In the genomic region with DNA sequence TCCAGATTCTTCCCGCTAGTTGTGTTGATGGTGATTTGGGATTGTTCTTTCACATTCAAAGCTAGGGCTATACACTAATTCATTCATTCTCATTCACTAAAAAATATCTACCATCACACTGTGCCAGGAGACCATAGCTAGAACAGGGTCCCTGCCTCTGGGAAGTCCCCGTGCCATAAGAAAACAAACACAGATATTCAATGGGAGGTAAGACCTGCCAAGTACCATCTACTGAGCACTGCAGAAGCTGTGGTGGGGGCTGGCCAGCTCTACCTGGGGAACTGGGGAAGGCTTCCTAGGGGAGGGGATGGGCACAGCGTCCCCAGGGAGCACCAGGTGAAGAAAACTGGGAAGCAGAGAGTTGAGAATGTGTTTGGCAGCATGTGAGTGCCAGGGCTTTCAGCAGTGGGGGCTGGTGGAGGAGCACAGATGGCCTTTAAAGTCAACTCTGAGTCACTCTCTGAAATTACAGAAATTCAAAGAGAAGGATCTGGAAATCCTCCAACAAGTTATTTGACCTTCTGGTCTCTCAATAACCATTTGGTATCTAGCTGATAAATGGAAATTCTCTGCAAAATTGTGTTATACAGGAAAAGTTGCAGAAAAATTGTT, we compare ENCODE assay signal across 8 cellular contexts.
DNase-seq lines count a peak whose midpoint lies in the region; FAIRE-seq and TF ChIP-seq lines count a peak whose summit lies in the region.

No MANE protein-coding gene starts in this region.

- CTCF ChIA-PET in activated naive CD4-positive, alpha-beta T cell treated with anti-CD3 and anti-CD28 coated beads for 36 hours (lab: Charles Lee): interaction anchor here (0.6 to 1.2 kb wide), 4 partner anchors 9 to 271 kb away, joined by 3 to 5 read pairs (median 3); no protein-coding TSS in a partner anchor

- H3K9me3 Mint-ChIP-seq in activated naive CD4-positive, alpha-beta T cell treated with anti-CD3 and anti-CD28 coated beads for 36 hours: peaks cover 3% of the 10 kb centered on the region
- H3K9me3 Mint-ChIP-seq in immature natural killer cell: peaks cover 0 to 4% (median under 1%) of the 10 kb centered on the region in 6 donors

- FAIRE-seq in HTR-8/SVneo (lab: Jason Lieb, UNC): no peak

- DNase-seq in AG10803 (ENCODE audit: low read depth) (peak; percentile 56), HTR-8/SVneo (ENCODE audit: insufficient read length, low spot score) (peak; percentile 36), immature natural killer cell (no peak), NCI-H146 treated with DMSO at 0.1 percent for 48 hours (lab: John Stamatoyannopoulos, UW; ENCODE audit: unreplicated experiment) (no peak), T1000 (lab: John Stamatoyannopoulos, UW) (no peak), SIG-M5 treated with dmso at 0.1 percent for 504 hours (lab: John Stamatoyannopoulos, UW; ENCODE audit: unreplicated experiment) (no peak), epidermal melanocyte (ENCODE audit: insufficient read length, low spot score) (no peak)
- DNase-seq in activated naive CD4-positive, alpha-beta T cell treated with anti-CD3 and anti-CD28 coated beads for 36 hours: peak; percentile 29

- H3K4me3 Mint-ChIP-seq in activated naive CD4-positive, alpha-beta T cell treated with anti-CD3 and anti-CD28 coated beads for 36 hours: no peak overlapping the region
- H3K4me3 Mint-ChIP-seq in immature natural killer cell: peak overlapping the region in 3 of 5 donors; percentile 15 to 55 (median 48)

- peaks cover 26% of the 10 kb centered on the region for H3K4me1 Mint-ChIP-seq in activated naive CD4-positive, alpha-beta T cell treated with anti-CD3 and anti-CD28 coated beads for 36 hours (ENCODE audit: low read depth)
- peaks cover 20 to 23% of the 10 kb centered on the region in 2 donors for H3K4me1 Mint-ChIP-seq in immature natural killer cell

- no peak overlapping the region for H3K4me3 ChIP-seq in AG10803 (ENCODE audit: low read length)

- peaks cover 2% of the 10 kb centered on the region for H3K36me3 Mint-ChIP-seq in activated naive CD4-positive, alpha-beta T cell treated with anti-CD3 and anti-CD28 coated beads for 36 hours (ENCODE audit: low read depth)
- peaks cover 12 to 21% (median 18%) of the 10 kb centered on the region in 3 donors for H3K36me3 Mint-ChIP-seq in immature natural killer cell

- H3K27me3 Mint-ChIP-seq in activated naive CD4-positive, alpha-beta T cell treated with anti-CD3 and anti-CD28 coated beads for 36 hours (ENCODE audit: low read depth): no peaks in the 10 kb centered on the region
- H3K27me3 Mint-ChIP-seq in immature natural killer cell (ENCODE audit: low read depth in 3 of 3): peaks cover 3 to 8% (median 3%) of the 10 kb centered on the region in 3 donors

- intact Hi-C loops in activated naive CD4-positive, alpha-beta T cell treated with anti-CD3 and anti-CD28 coated beads for 36 hours (cut with micrococcal nuclease): no loop called here

- TF ChIP-seq CTCF in AG10803 (conservative IDR thresholded peaks at IDR 0.05; ENCODE audit: low read length): no peak

- H3K27ac Mint-ChIP-seq in activated naive CD4-positive, alpha-beta T cell treated with anti-CD3 and anti-CD28 coated beads for 36 hours: peak overlapping the region; percentile 53
- H3K27ac Mint-ChIP-seq in immature natural killer cell: peak overlapping the region; percentile 52 to 91 (median 77)

Comparison
In these comparisons a context has a peak if more than half of its experiments do, and no peak if none do; other contexts are left out.
1. DNase-seq: peak in AG10803 (single experiment), HTR-8/SVneo (single experiment) and activated naive CD4-positive, alpha-beta T cell treated with anti-CD3 and anti-CD28 coated beads for 36 hours (single experiment); none in immature natural killer cell (0 of 3), NCI-H146 treated with DMSO at 0.1 percent for 48 hours (single experiment), T1000 (single experiment), SIG-M5 treated with dmso at 0.1 percent for 504 hours (single experiment) and epidermal melanocyte (single experiment).